Comparison of ENCODE assay signal across 31 cellular contexts in the genomic region with DNA sequence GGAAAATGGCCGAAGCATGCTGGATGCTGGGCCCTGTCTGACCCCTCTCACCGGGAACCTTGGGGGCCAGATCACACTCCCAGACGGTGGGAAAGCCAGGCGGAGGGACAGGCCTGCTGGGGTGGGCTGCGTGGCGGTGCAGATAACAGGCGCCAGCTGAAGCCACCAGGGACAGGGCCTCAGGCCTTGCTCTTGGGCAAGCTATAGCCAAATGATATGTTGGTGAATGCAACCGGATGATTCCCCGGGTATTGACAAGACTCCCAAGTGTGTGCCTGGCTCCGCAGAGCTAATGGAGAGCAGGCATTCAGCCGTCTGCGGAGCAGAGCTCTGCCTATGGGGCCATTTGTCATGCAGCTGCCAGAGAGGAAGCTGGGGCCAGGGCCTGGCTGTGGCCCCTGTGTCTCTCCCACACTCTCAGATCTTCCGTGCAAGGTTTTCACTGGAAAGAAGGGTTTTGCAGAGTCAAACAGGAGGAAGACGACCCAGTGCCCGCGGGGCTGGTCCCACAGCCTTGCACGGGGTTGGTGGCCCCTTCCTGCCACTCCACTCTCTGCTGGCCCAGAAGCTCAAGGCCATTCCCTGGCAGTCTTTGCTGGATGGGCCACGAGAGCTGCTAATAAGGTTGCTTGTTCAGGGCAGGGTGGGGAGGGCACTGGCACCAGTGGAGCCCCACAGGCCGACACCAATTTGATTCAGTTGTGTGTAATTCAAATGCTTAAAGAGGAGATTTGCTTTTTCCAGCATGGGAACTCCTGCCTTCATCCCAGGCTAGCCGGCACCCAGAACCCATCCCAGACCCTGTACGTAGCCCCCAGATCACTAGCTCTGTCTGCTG.
"Had no signal": no experiment of that assay in that cellular context is flagged by ENCODE, and none has a peak within 500 bp of the region (broad histone marks: within the 10 kb centered on the region; RNA-seq: fewer than 3 reads in every experiment).

No MANE protein-coding gene starts in this region.

- H3K27me3 ChIP-seq: ascending aorta, cardiac muscle cell, heart left ventricle, sigmoid colon, stomach, thyroid gland, upper lobe of right lung had no signal

- ATAC-seq: activated CD4-positive, alpha-beta T cell treated with anti-CD3 and anti-CD28 coated beads for 36 hours; activated CD8-positive, alpha-beta memory T cell treated with anti-CD3 and anti-CD28 coated beads, Interleukin-2, amount 10 ng/mL, durations not matched to agents 7 days and 5 days; activated CD8-positive, alpha-beta T cell treated with anti-CD3 and anti-CD28 coated beads, Interleukin-2, amount 10 ng/mL, durations not matched to agents 7 days and 5 days; activated naive CD4-positive, alpha-beta T cell treated with anti-CD3 and anti-CD28 coated beads, Interleukin-2, amount 50 U/mL, for 72 hours; effector memory CD8-positive, alpha-beta T cell; heart left ventricle; naive thymus-derived CD8-positive, alpha-beta T cell; stimulated activated naive B cell treated with anti-CD40 and anti-IgM and Interleukin-4, amounts not matched to agents 10 μg/mL and 1 μg/mL and 100 μg/mL, for 72 hours; upper lobe of right lung had no signal

- H3K4me3 Mint-ChIP-seq: activated CD4-positive, alpha-beta T cell treated with anti-CD3 and anti-CD28 coated beads for 36 hours; activated CD8-positive, alpha-beta memory T cell treated with anti-CD3 and anti-CD28 coated beads, Interleukin-2, amount 10 ng/mL, durations not matched to agents 7 days and 5 days; activated CD8-positive, alpha-beta T cell treated with anti-CD3 and anti-CD28 coated beads, Interleukin-2, amount 10 ng/mL, durations not matched to agents 7 days and 5 days; brain; effector memory CD8-positive, alpha-beta T cell; memory B cell; neural crest cell; stimulated activated naive B cell treated with anti-CD40 and anti-IgM and Interleukin-4, amounts not matched to agents 10 μg/mL and 1 μg/mL and 100 μg/mL, for 72 hours had no signal

- H3K9me3 Mint-ChIP-seq: activated naive CD4-positive, alpha-beta T cell treated with anti-CD3 and anti-CD28 coated beads, Interleukin-2, amount 50 U/mL, for 72 hours; activated T-helper 2 cell treated with anti-CD3 and anti-CD28 coated beads, Interferon-gamma antibody, Interleukin-2, Interleukin-4, amounts not matched to agents 10 μg/mL and 5 μg/mL and 100 μg/mL, durations not matched to agents 14 hours and 24 hours and 36 hours; effector memory CD8-positive, alpha-beta T cell; memory B cell; naive thymus-derived CD8-positive, alpha-beta T cell; neural crest cell; stimulated activated naive B cell treated with anti-CD40 and anti-IgM and Interleukin-4, amounts not matched to agents 10 μg/mL and 1 μg/mL and 100 μg/mL, for 72 hours had no signal

- H3K27ac ChIP-seq: ascending aorta, cardiac muscle cell, coronary artery, heart left ventricle, sigmoid colon, stomach, thyroid gland, upper lobe of right lung had no signal

- DNase-seq: activated CD4-positive, alpha-beta T cell treated with anti-CD3 and anti-CD28 coated beads for 36 hours; activated CD4-positive, CD25-positive, alpha-beta regulatory T cell; activated CD8-positive, alpha-beta memory T cell treated with anti-CD3 and anti-CD28 coated beads, Interleukin-2, amount 10 ng/mL, durations not matched to agents 7 days and 5 days; activated CD8-positive, alpha-beta T cell treated with anti-CD3 and anti-CD28 coated beads, Interleukin-2, amount 10 ng/mL, durations not matched to agents 7 days and 5 days; activated T-cell treated with anti-CD3 and anti-CD28 coated beads, Interleukin-2, amount 50 U/mL, for 48 hours; cerebellar nuclear complex; effector memory CD8-positive, alpha-beta T cell; foreskin fibroblast; hypothalamus; kidney glomerular epithelial cell; naive thymus-derived CD8-positive, alpha-beta T cell; occipital lobe; sigmoid colon; small intestine; stimulated activated CD4-positive, alpha-beta T cell treated with anti-CD3 and anti-CD28 coated beads, Interleukin-1b, Interleukin-23, amount 100 ng/mL, for 48 hours; stimulated activated CD4-positive, alpha-beta T cell treated with anti-CD3 and anti-CD28 coated beads, Interleukin-4, amount 100 ng/mL, for 4 hours; stimulated activated CD8-positive, alpha-beta memory T cell treated with anti-CD3 and anti-CD28 coated beads, Interleukin-4, amount 100 ng/mL, for 48 hours; stimulated activated naive B cell treated with anti-CD40 and anti-IgM and Interleukin-4, amounts not matched to agents 10 μg/mL and 1 μg/mL and 100 μg/mL, for 72 hours; stomach; T-helper 1 cell; thyroid gland; upper lobe of right lung had no signal

- H3K4me3 ChIP-seq: ascending aorta, cardiac muscle cell, coronary artery, heart left ventricle, sigmoid colon, stomach, thyroid gland, upper lobe of right lung had no signal

- H3K4me1 Mint-ChIP-seq: neural crest cell had no signal

- H3K36me3 Mint-ChIP-seq: activated CD8-positive, alpha-beta memory T cell treated with anti-CD3 and anti-CD28 coated beads, Interleukin-2, amount 10 ng/mL, durations not matched to agents 7 days and 5 days; activated naive CD4-positive, alpha-beta T cell treated with anti-CD3 and anti-CD28 coated beads, Interleukin-2, amount 50 U/mL, for 72 hours had no signal

- H3K9me3 ChIP-seq: ascending aorta, heart left ventricle, sigmoid colon, stomach, thyroid gland, upper lobe of right lung had no signal

- H3K27ac Mint-ChIP-seq: activated CD4-positive, alpha-beta T cell treated with anti-CD3 and anti-CD28 coated beads for 36 hours; activated CD8-positive, alpha-beta memory T cell treated with anti-CD3 and anti-CD28 coated beads, Interleukin-2, amount 10 ng/mL, durations not matched to agents 7 days and 5 days; activated CD8-positive, alpha-beta T cell treated with anti-CD3 and anti-CD28 coated beads, Interleukin-2, amount 10 ng/mL, durations not matched to agents 7 days and 5 days; activated naive CD4-positive, alpha-beta T cell treated with anti-CD3 and anti-CD28 coated beads, Interleukin-2, amount 50 U/mL, for 72 hours; activated T-helper 2 cell treated with anti-CD3 and anti-CD28 coated beads, Interferon-gamma antibody, Interleukin-2, Interleukin-4, amounts not matched to agents 10 μg/mL and 5 μg/mL and 100 μg/mL, durations not matched to agents 14 hours and 24 hours and 36 hours; memory B cell; stimulated activated naive B cell treated with anti-CD40 and anti-IgM and Interleukin-4, amounts not matched to agents 10 μg/mL and 1 μg/mL and 100 μg/mL, for 72 hours had no signal

- H3K36me3 ChIP-seq: cardiac muscle cell, sigmoid colon, thyroid gland had no signal

- H3K27me3 Mint-ChIP-seq: activated CD4-positive, alpha-beta T cell treated with anti-CD3 and anti-CD28 coated beads for 36 hours; activated CD8-positive, alpha-beta memory T cell treated with anti-CD3 and anti-CD28 coated beads, Interleukin-2, amount 10 ng/mL, durations not matched to agents 7 days and 5 days; effector memory CD8-positive, alpha-beta T cell; memory B cell; naive thymus-derived CD8-positive, alpha-beta T cell; stimulated activated naive B cell treated with anti-CD40 and anti-IgM and Interleukin-4, amounts not matched to agents 10 μg/mL and 1 μg/mL and 100 μg/mL, for 72 hours had no signal
